Comparison of ENCODE assay signal across 8 cellular contexts in genomic region chr1:157691285-157691920, GRCh38. TPM values are rescaled to one million over a fixed set of nuclear protein-coding genes. Genes with fewer than 3 reads are reported as not detected.
DNase-seq lines count a peak whose midpoint lies in the region; ATAC-seq and TF ChIP-seq lines count a peak whose summit lies in the region.

No MANE protein-coding gene starts in this region.

- H3K4me1 ChIP-seq in heart right ventricle: no peaks in the 10 kb centered on the region

- H3K27ac ChIP-seq in heart right ventricle: no peak overlapping the region

- no peaks in the 10 kb centered on the region for H3K9me3 Mint-ChIP-seq in nephron progenitor cell

- intact Hi-C loops in heart right ventricle (cut with DNase I) (no loop called here), cardiac septum (cut with DNase I) (no loop called here)

- TF ChIP-seq CTCF in heart right ventricle (IDR thresholded peaks at IDR 0.05) (peak in 7 of 9 donors; percentile 16 to 57 (median 31)), nephron progenitor cell (IDR thresholded peaks at IDR 0.05) (peak; percentile 59)

- H3K27me3 ChIP-seq in heart right ventricle: peaks cover 0 to 5% (median 0%) of the 10 kb centered on the region in 7 donors

- no peaks in the 10 kb centered on the region for H3K36me3 Mint-ChIP-seq in nephron progenitor cell (ENCODE audit: low read depth)

- no peaks in the 10 kb centered on the region for H3K4me1 Mint-ChIP-seq in nephron progenitor cell

- DNase-seq in heart right ventricle (no peak), cardiac septum (ENCODE audit: low spot score) (no peak), NCI-H526 (lab: John Stamatoyannopoulos, UW) (peak; percentile 50 to 83), dedifferentiated amniotic fluid mesenchymal stem cell (ENCODE audit: extremely low spot score) (peak; percentile 17), nephron progenitor cell (peak; percentile 11), T1000 (lab: John Stamatoyannopoulos, UW) (no peak)

- H3K4me3 Mint-ChIP-seq in nephron progenitor cell: no peak overlapping the region

- H3K9me3 ChIP-seq in heart right ventricle: no peaks in the 10 kb centered on the region

- ATAC-seq in heart right ventricle (no peak), GM18909 (IDR thresholded peaks at IDR 0.05; ENCODE audit: poor library complexity, unreplicated experiment) (no peak), HG03045 (IDR thresholded peaks at IDR 0.05; ENCODE audit: unreplicated experiment) (no peak)

- 32 to 40% methylated on average over 5 of the region's 5 CpGs for WGBS in heart right ventricle, 2 donors

- peaks cover 10% of the 10 kb centered on the region for H3K27me3 Mint-ChIP-seq in nephron progenitor cell (ENCODE audit: low read depth, poor library complexity)

- no peak overlapping the region for H3K27ac Mint-ChIP-seq in nephron progenitor cell

- no peak overlapping the region for H3K4me3 ChIP-seq in heart right ventricle

- H3K36me3 ChIP-seq in heart right ventricle: no peaks in the 10 kb centered on the region

RNA-seq across cellular contexts. Expression of gene FCRL3, which starts 9.2 kb away (rescaled TPM):
- total RNA-seq in heart right ventricle: 1 to 10 TPM in 1 of 10 donors, under 1 TPM in 2, not detected in 7; 0.13 to 1.3 (median 0.20) TPM
- under 1 TPM in 1 of 2 donors, not detected in 1; 0.01 TPM for polyA plus RNA-seq in heart right ventricle
- total RNA-seq in cardiac septum: 0.22 TPM

Comparison
In these comparisons a context has a peak if more than half of its experiments do, and no peak if none do; other contexts are left out.
1. DNase-seq: peak in NCI-H526 (2 of 2), dedifferentiated amniotic fluid mesenchymal stem cell (single experiment) and nephron progenitor cell (single experiment); none in heart right ventricle (0 of 2), cardiac septum (single experiment) and T1000 (single experiment).